ENCODE assay signal across 26 cellular contexts in genomic region chr12:94377599-94377998, GRCh38.
"Had no signal": no experiment of that assay in that cellular context is flagged by ENCODE, and none has a peak within 500 bp of the region (broad histone marks: within the 10 kb centered on the region; RNA-seq: fewer than 3 reads in every experiment).

No MANE protein-coding gene starts in this region.

- FAIRE-seq: colon, islet of Langerhans, keratinocyte had no signal

- H3K4me3 Mint-ChIP-seq: mesothelial cell of epicardium had no signal

- H3K27me3 ChIP-seq: dorsolateral prefrontal cortex, esophagus squamous epithelium, gastrocnemius medialis, heart right ventricle, left lung had no signal

- H3K27ac Mint-ChIP-seq: mesothelial cell of epicardium had no signal

- H3K4me1 Mint-ChIP-seq: mesothelial cell of epicardium had no signal

- H3K27ac ChIP-seq: coronary artery, dorsolateral prefrontal cortex, epithelial cell of prostate, esophagus squamous epithelium, gastrocnemius medialis, heart right ventricle, left lung, lower lobe of right lung had no signal

- DNase-seq: dermis blood vessel endothelial cell; dorsolateral prefrontal cortex; effector CD4-positive, alpha-beta T cell; effector memory CD4-positive, alpha-beta T cell; erythroblast; esophagus squamous epithelium; foreskin fibroblast; foreskin melanocyte; gastrocnemius medialis; glutamatergic neuron; head of caudate nucleus; heart right ventricle; hippocampal formation; left cardiac atrium; left lung; left ventricle myocardium superior; lower lobe of right lung; mesenchymal stem cell; mucosa of descending colon had no signal

- ATAC-seq: esophagus mucosa, gastrocnemius medialis, heart right ventricle, left cardiac atrium, left lung, left ventricle myocardium superior, lower lobe of right lung, mucosa of descending colon had no signal

- H3K36me3 ChIP-seq: lower lobe of right lung had no signal

- H3K9me3 ChIP-seq: esophagus squamous epithelium, gastrocnemius medialis, heart right ventricle, left lung, lower lobe of right lung, mucosa of descending colon had no signal

- H3K4me3 ChIP-seq: coronary artery, dorsolateral prefrontal cortex, esophagus squamous epithelium, gastrocnemius medialis, heart right ventricle, left lung, lower lobe of right lung, mucosa of descending colon had no signal
